In the genomic region with DNA sequence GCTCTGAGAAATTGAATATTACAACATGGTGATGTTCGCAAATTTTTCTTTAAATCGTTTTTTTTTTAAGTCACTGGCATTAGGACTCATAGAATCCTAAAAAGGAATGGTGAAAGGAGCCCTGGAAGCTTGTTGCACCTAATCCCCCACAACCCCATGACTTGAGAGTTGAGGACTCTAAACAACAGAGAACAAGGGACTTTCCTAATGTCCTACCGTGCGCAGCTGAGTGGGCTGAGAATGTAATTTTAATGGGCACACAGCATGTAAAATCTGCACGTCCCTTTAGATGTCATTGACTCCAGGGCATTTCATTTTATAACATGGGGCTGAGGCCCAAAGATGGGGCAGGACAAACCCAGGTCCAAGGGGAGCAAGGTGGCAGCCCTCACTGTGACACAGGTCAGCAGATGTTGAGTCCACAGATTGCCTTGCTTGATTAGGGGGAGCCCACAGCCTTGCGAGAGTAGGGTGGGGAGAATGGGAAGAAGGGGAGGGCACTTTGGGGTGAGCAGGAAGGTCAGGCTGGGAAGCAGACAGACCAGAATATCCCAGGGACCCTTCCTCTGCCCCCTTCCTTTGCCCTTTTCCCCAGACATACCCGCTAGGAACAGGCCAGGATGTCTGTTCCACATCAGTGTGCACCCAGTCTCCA, we compare ENCODE assay signal across 1 cellular context.
TF ChIP-seq lines count a peak whose summit lies in the region.

No MANE protein-coding gene starts in this region.

TF ChIP-seq in HepG2, 621 proteins besides CTCF, POLR2A, EP300 and RAD21:
- no peak for TF ChIP-seq NFRKB (IDR thresholded peaks at IDR 0.05)
- no peak for TF ChIP-seq ZNF101 (CRISPR knock-in tag; IDR thresholded peaks at IDR 0.05; ENCODE audit: borderline replicate concordance, low read depth)
- TF ChIP-seq ZNF263 (CRISPR knock-in tag; IDR thresholded peaks at IDR 0.05) = no peak
- TF ChIP-seq, protein P1, sequence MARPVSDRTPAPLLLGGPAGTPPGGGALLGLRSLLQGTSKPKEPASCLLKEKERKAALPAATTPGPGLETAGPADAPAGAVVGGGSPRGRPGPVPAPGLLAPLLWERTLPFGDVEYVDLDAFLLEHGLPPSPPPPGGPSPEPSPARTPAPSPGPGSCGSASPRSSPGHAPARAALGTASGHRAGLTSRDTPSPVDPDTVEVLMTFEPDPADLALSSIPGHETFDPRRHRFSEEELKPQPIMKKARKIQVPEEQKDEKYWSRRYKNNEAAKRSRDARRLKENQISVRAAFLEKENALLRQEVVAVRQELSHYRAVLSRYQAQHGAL (CRISPR knock-in tag; IDR thresholded peaks at IDR 0.05; ENCODE audit: not compliant biosample characterization) = no peak
- TF ChIP-seq, protein P2, sequence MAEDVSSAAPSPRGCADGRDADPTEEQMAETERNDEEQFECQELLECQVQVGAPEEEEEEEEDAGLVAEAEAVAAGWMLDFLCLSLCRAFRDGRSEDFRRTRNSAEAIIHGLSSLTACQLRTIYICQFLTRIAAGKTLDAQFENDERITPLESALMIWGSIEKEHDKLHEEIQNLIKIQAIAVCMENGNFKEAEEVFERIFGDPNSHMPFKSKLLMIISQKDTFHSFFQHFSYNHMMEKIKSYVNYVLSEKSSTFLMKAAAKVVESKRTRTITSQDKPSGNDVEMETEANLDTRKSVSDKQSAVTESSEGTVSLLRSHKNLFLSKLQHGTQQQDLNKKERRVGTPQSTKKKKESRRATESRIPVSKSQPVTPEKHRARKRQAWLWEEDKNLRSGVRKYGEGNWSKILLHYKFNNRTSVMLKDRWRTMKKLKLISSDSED (CRISPR knock-in tag; IDR thresholded peaks at IDR 0.05) = no peak
- no peak for TF ChIP-seq MTA1 (CRISPR knock-in tag; IDR thresholded peaks at IDR 0.05; ENCODE audit: borderline replicate concordance)
- no peak for TF ChIP-seq ATM (IDR thresholded peaks at IDR 0.05; ENCODE audit: borderline replicate concordance)
